ENCODE assay signal across 13 cellular contexts in genomic region chr18:63213936-63214671, GRCh38.
DNase-seq lines count a peak whose midpoint lies in the region; ATAC-seq lines count a peak whose summit lies in the region.
"Had no signal": no experiment of that assay in that cellular context is flagged by ENCODE, and none has a peak within 500 bp of the region (broad histone marks: within the 10 kb centered on the region; RNA-seq: fewer than 3 reads in every experiment).

No MANE protein-coding gene starts in this region.

- H3K4me1 Mint-ChIP-seq in activated naive CD4-positive, alpha-beta T cell treated with anti-CD3 and anti-CD28 coated beads for 36 hours (ENCODE audit: low read depth): peaks cover 95% of the 10 kb centered on the region
- H3K4me1 Mint-ChIP-seq in T-helper 2 cell treated with Interferon-gamma antibody and Interleukin-4, amounts not matched to agents 5 μg/mL and 100 μg/mL, for 36 hours (ENCODE audit: low read depth): peaks cover 83% of the 10 kb centered on the region
- H3K4me1 Mint-ChIP-seq in dendritic cell treated with granulocyte-macrophage colony-stimulating factor and Interleukin-4, amounts not matched to agents 40 ng/mL and 50 ng/mL, for 4 days (ENCODE audit: low read depth): peaks cover 34% of the 10 kb centered on the region
- peaks cover 98% of the 10 kb centered on the region for H3K4me1 Mint-ChIP-seq in stimulated activated naive CD8-positive, alpha-beta T cell treated with anti-CD3 and anti-CD28 coated beads, Interleukin-15, amount 100 ng/mL, for 72 hours

- intact Hi-C loops in activated naive CD4-positive, alpha-beta T cell treated with anti-CD3 and anti-CD28 coated beads for 36 hours (cut with micrococcal nuclease): loop anchor here (1.0 to 10.0 kb wide), 8 partner anchors 14 to 1027 kb away; partner anchors contain the start of genes PIGN, RELCH, SERPINB8 and ZCCHC2
- intact Hi-C loops in dendritic cell treated with granulocyte-macrophage colony-stimulating factor and Interleukin-4, amounts not matched to agents 40 ng/mL and 50 ng/mL, for 4 days (cut with micrococcal nuclease): loop anchor here (5.0 kb wide), 1 partner anchor 38 kb away; no protein-coding TSS in a partner anchor

- ATAC-seq in stimulated activated naive CD8-positive, alpha-beta T cell treated with anti-CD3 and anti-CD28 coated beads, Interleukin-15, amount 100 ng/mL, for 72 hours: no peak
- no peak for ATAC-seq in HG02588 (IDR thresholded peaks at IDR 0.05; ENCODE audit: unreplicated experiment)
- no peak for ATAC-seq in HG03460 (IDR thresholded peaks at IDR 0.05; ENCODE audit: unreplicated experiment)
- ATAC-seq: PC-3 had no signal

- DNase-seq in activated naive CD4-positive, alpha-beta T cell treated with anti-CD3 and anti-CD28 coated beads for 36 hours: no peak
- no peak for DNase-seq in activated naive CD4-positive, alpha-beta T cell treated with anti-CD3 and anti-CD28 coated beads, Interleukin-2, amount 50 U/mL, for 16 hours
- no peak for DNase-seq in T-helper 2 cell treated with Interferon-gamma antibody and Interleukin-4, amounts not matched to agents 5 μg/mL and 100 μg/mL, for 36 hours (ENCODE audit: low spot score)
- no peak for DNase-seq in stimulated activated naive CD8-positive, alpha-beta T cell treated with anti-CD3 and anti-CD28 coated beads, Interleukin-15, amount 100 ng/mL, for 72 hours
- no peak for DNase-seq in NCI-H1092 treated with DMSO at 0.1 percent for 48 hours (lab: John Stamatoyannopoulos, UW)
- DNase-seq: DMS79 treated with DMSO at 0.1 percent for 48 hours, islet precursor cell, NCI-H1417, NCI-H446 treated with DMSO at 0.1 percent for 48 hours, PC-3 had no signal

- CTCF ChIA-PET in activated naive CD4-positive, alpha-beta T cell treated with anti-CD3 and anti-CD28 coated beads for 36 hours (lab: Charles Lee): interaction anchor here (0.6 to 1.9 kb wide), 10 partner anchors 17 to 110 kb away, joined by 3 to 8 read pairs (median 3); partner anchors contain the start of gene BCL2

- no peak overlapping the region for H3K4me3 Mint-ChIP-seq in activated naive CD4-positive, alpha-beta T cell treated with anti-CD3 and anti-CD28 coated beads for 36 hours
- H3K4me3 Mint-ChIP-seq in T-helper 2 cell treated with Interferon-gamma antibody and Interleukin-4, amounts not matched to agents 5 μg/mL and 100 μg/mL, for 36 hours: peak overlapping the region; percentile 85
- no peak overlapping the region for H3K4me3 Mint-ChIP-seq in dendritic cell treated with granulocyte-macrophage colony-stimulating factor and Interleukin-4, amounts not matched to agents 40 ng/mL and 50 ng/mL, for 4 days
- peak overlapping the region; percentile 49 to 87 for H3K4me3 Mint-ChIP-seq in stimulated activated naive CD8-positive, alpha-beta T cell treated with anti-CD3 and anti-CD28 coated beads, Interleukin-15, amount 100 ng/mL, for 72 hours

- peaks cover 25% of the 10 kb centered on the region for H3K36me3 Mint-ChIP-seq in activated naive CD4-positive, alpha-beta T cell treated with anti-CD3 and anti-CD28 coated beads for 36 hours (ENCODE audit: low read depth)
- H3K36me3 Mint-ChIP-seq in T-helper 2 cell treated with Interferon-gamma antibody and Interleukin-4, amounts not matched to agents 5 μg/mL and 100 μg/mL, for 36 hours (ENCODE audit: low read depth): peaks cover 68% of the 10 kb centered on the region
- no peaks in the 10 kb centered on the region for H3K36me3 Mint-ChIP-seq in dendritic cell treated with granulocyte-macrophage colony-stimulating factor and Interleukin-4, amounts not matched to agents 40 ng/mL and 50 ng/mL, for 4 days (ENCODE audit: low read depth)

- H3K27me3 Mint-ChIP-seq in activated naive CD4-positive, alpha-beta T cell treated with anti-CD3 and anti-CD28 coated beads for 36 hours (ENCODE audit: low read depth): no peaks in the 10 kb centered on the region
- no peaks in the 10 kb centered on the region for H3K27me3 Mint-ChIP-seq in T-helper 2 cell treated with Interferon-gamma antibody and Interleukin-4, amounts not matched to agents 5 μg/mL and 100 μg/mL, for 36 hours (ENCODE audit: low read depth)
- H3K27me3 Mint-ChIP-seq in dendritic cell treated with granulocyte-macrophage colony-stimulating factor and Interleukin-4, amounts not matched to agents 40 ng/mL and 50 ng/mL, for 4 days: peaks cover 5% of the 10 kb centered on the region
- no peaks in the 10 kb centered on the region for H3K27me3 Mint-ChIP-seq in stimulated activated naive CD8-positive, alpha-beta T cell treated with anti-CD3 and anti-CD28 coated beads, Interleukin-15, amount 100 ng/mL, for 72 hours

- peak overlapping the region; percentile 94 for H3K27ac Mint-ChIP-seq in activated naive CD4-positive, alpha-beta T cell treated with anti-CD3 and anti-CD28 coated beads for 36 hours
- H3K27ac Mint-ChIP-seq in T-helper 2 cell treated with Interferon-gamma antibody and Interleukin-4, amounts not matched to agents 5 μg/mL and 100 μg/mL, for 36 hours: peak overlapping the region; percentile 96
- H3K27ac Mint-ChIP-seq in dendritic cell treated with granulocyte-macrophage colony-stimulating factor and Interleukin-4, amounts not matched to agents 40 ng/mL and 50 ng/mL, for 4 days: peak overlapping the region; percentile 24
- H3K27ac Mint-ChIP-seq in stimulated activated naive CD8-positive, alpha-beta T cell treated with anti-CD3 and anti-CD28 coated beads, Interleukin-15, amount 100 ng/mL, for 72 hours: peak overlapping the region; percentile 98 to 99

- H3K9me3 Mint-ChIP-seq in activated naive CD4-positive, alpha-beta T cell treated with anti-CD3 and anti-CD28 coated beads for 36 hours: peaks cover 4% of the 10 kb centered on the region
- peaks cover 10% of the 10 kb centered on the region for H3K9me3 Mint-ChIP-seq in T-helper 2 cell treated with Interferon-gamma antibody and Interleukin-4, amounts not matched to agents 5 μg/mL and 100 μg/mL, for 36 hours
- H3K9me3 Mint-ChIP-seq in dendritic cell treated with granulocyte-macrophage colony-stimulating factor and Interleukin-4, amounts not matched to agents 40 ng/mL and 50 ng/mL, for 4 days: peaks cover 8% of the 10 kb centered on the region
- peaks cover 8 to 12% of the 10 kb centered on the region in 2 donors for H3K9me3 Mint-ChIP-seq in stimulated activated naive CD8-positive, alpha-beta T cell treated with anti-CD3 and anti-CD28 coated beads, Interleukin-15, amount 100 ng/mL, for 72 hours

Comparison
In these comparisons a context has a peak if more than half of its experiments do, and no peak if none do; other contexts are left out.
1. H3K27ac Mint-ChIP-seq: peak in every context shown above with its lines; median percentile 98 in stimulated activated naive CD8-positive, alpha-beta T cell treated with anti-CD3 and anti-CD28 coated beads, Interleukin-15, amount 100 ng/mL, for 72 hours; 96 in T-helper 2 cell treated with Interferon-gamma antibody and Interleukin-4, amounts not matched to agents 5 μg/mL and 100 μg/mL, for 36 hours; 94 in activated naive CD4-positive, alpha-beta T cell treated with anti-CD3 and anti-CD28 coated beads for 36 hours; 24 in dendritic cell treated with granulocyte-macrophage colony-stimulating factor and Interleukin-4, amounts not matched to agents 40 ng/mL and 50 ng/mL, for 4 days.
2. H3K4me3 Mint-ChIP-seq: peak in T-helper 2 cell treated with Interferon-gamma antibody and Interleukin-4, amounts not matched to agents 5 μg/mL and 100 μg/mL, for 36 hours (single experiment) and stimulated activated naive CD8-positive, alpha-beta T cell treated with anti-CD3 and anti-CD28 coated beads, Interleukin-15, amount 100 ng/mL, for 72 hours (2 of 2); none in activated naive CD4-positive, alpha-beta T cell treated with anti-CD3 and anti-CD28 coated beads for 36 hours (single experiment) and dendritic cell treated with granulocyte-macrophage colony-stimulating factor and Interleukin-4, amounts not matched to agents 40 ng/mL and 50 ng/mL, for 4 days (single experiment).